Comparison of ENCODE assay signal across 8 cellular contexts in genomic region chr10:13526952-13527863, GRCh38. TPM values are rescaled to one million over a fixed set of nuclear protein-coding genes. Genes with fewer than 3 reads are reported as not detected.
DNase-seq lines count a peak whose midpoint lies in the region; ATAC-seq lines count a peak whose summit lies in the region.

No MANE protein-coding gene starts in this region.

- peaks cover 34% of the 10 kb centered on the region for H3K27me3 Mint-ChIP-seq in IgD-negative memory B cell
- peaks cover 66 to 77% (median 70%) of the 10 kb centered on the region in 5 donors for H3K27me3 Mint-ChIP-seq in naive thymus-derived CD4-positive, alpha-beta T cell

- H3K27me3 ChIP-seq in ectodermal cell (ENCODE audit: control insufficient read depth, insufficient read depth, low read length, poor library complexity, severe bottlenecking), result peaks cover 42% of the 10 kb centered on the region
- peaks cover 6 to 17% of the 10 kb centered on the region in 2 donors for H3K27me3 ChIP-seq in naive thymus-derived CD4-positive, alpha-beta T cell (ENCODE audit: control insufficient read depth in 2 of 2, insufficient read depth in 2 of 2, low read length in 2 of 2)

- peaks cover 7% of the 10 kb centered on the region for H3K4me1 ChIP-seq in ectodermal cell (ENCODE audit: control insufficient read depth, insufficient read depth, low read length)
- peaks cover 4% of the 10 kb centered on the region in 2 donors for H3K4me1 ChIP-seq in naive thymus-derived CD4-positive, alpha-beta T cell (ENCODE audit: control insufficient read depth in 2 of 2, insufficient read depth in 2 of 2, low read length in 2 of 2)

- peaks cover 0 to 7% (median 5%) of the 10 kb centered on the region in 3 donors for H3K4me1 Mint-ChIP-seq in IgD-negative memory B cell
- H3K4me1 Mint-ChIP-seq in naive thymus-derived CD4-positive, alpha-beta T cell, result peaks cover 4 to 16% (median 13%) of the 10 kb centered on the region in 7 donors

- no peaks in the 10 kb centered on the region for H3K36me3 ChIP-seq in ectodermal cell (ENCODE audit: control insufficient read depth, insufficient read depth, low read length)
- H3K36me3 ChIP-seq in naive thymus-derived CD4-positive, alpha-beta T cell (ENCODE audit: control insufficient read depth in 2 of 3, insufficient read depth in 3 of 3, low read length in 3 of 3), result no peaks in the 10 kb centered on the region

- peak overlapping the region; percentile 75 to 88 (median 80) for H3K4me3 Mint-ChIP-seq in IgD-negative memory B cell
- peak overlapping the region in 9 of 10 donors; percentile 59 to 85 (median 78) for H3K4me3 Mint-ChIP-seq in naive thymus-derived CD4-positive, alpha-beta T cell

- H3K27ac Mint-ChIP-seq in IgD-negative memory B cell, result no peak overlapping the region
- H3K27ac Mint-ChIP-seq in naive thymus-derived CD4-positive, alpha-beta T cell, result no peak overlapping the region

- WGBS in ectodermal cell, 2 experiments, result 45 to 46% methylated on average over 7 to 10 of the region's 10 CpGs

- no peaks in the 10 kb centered on the region for H3K9me3 Mint-ChIP-seq in IgD-negative memory B cell
- peaks cover 0 to 8% (median 0%) of the 10 kb centered on the region in 11 donors for H3K9me3 Mint-ChIP-seq in naive thymus-derived CD4-positive, alpha-beta T cell

- no peak overlapping the region for H3K27ac ChIP-seq in ectodermal cell (ENCODE audit: insufficient read depth, low read depth, low read length, poor library complexity, severe bottlenecking)
- no peak overlapping the region for H3K27ac ChIP-seq in naive thymus-derived CD4-positive, alpha-beta T cell (ENCODE audit: low read depth, low read length)

- H3K36me3 Mint-ChIP-seq in IgD-negative memory B cell, result no peaks in the 10 kb centered on the region
- no peaks in the 10 kb centered on the region for H3K36me3 Mint-ChIP-seq in naive thymus-derived CD4-positive, alpha-beta T cell

- H3K9me3 ChIP-seq in ectodermal cell (ENCODE audit: control insufficient read depth, low read length), result no peaks in the 10 kb centered on the region
- no peaks in the 10 kb centered on the region for H3K9me3 ChIP-seq in naive thymus-derived CD4-positive, alpha-beta T cell (ENCODE audit: control insufficient read depth in 2 of 3, low read length in 3 of 3)

- CTCF ChIA-PET in naive thymus-derived CD4-positive, alpha-beta T cell (lab: Charles Lee), result no interaction called here

- DNase-seq in AG08396 (ENCODE audit: low spot score) (peak; percentile 82), NCI-H146 (lab: John Stamatoyannopoulos, UW) (no peak), NCI-H748 (lab: John Stamatoyannopoulos, UW; ENCODE audit: unreplicated experiment) (no peak)
- no peak for DNase-seq in naive thymus-derived CD4-positive, alpha-beta T cell

- POLR2A ChIA-PET in naive thymus-derived CD4-positive, alpha-beta T cell (lab: Charles Lee), result no interaction called here

- peak overlapping the region; percentile 53 for H3K4me3 ChIP-seq in ectodermal cell (ENCODE audit: insufficient read depth, low read depth, low read length)
- no peak overlapping the region for H3K4me3 ChIP-seq in naive thymus-derived CD4-positive, alpha-beta T cell (ENCODE audit: low read length)

- intact Hi-C loops in naive thymus-derived CD4-positive, alpha-beta T cell (cut with micrococcal nuclease), result no loop called here

- no peak for ATAC-seq in naive thymus-derived CD4-positive, alpha-beta T cell
- ATAC-seq in esophagus mucosa, result no peak
- no peak for ATAC-seq in activated CD4-positive, CD25-positive, alpha-beta regulatory T cell treated with anti-CD3 and anti-CD28 coated beads, Interleukin-2, amount 50 U/mL, for 24 hours

RNA-seq across cellular contexts. Expression of gene BEND7, which starts 1.6 kb away (rescaled TPM):
- not detected for polyA plus RNA-seq in IgD-negative memory B cell
- 7.0 TPM for polyA plus RNA-seq in ectodermal cell (2013, experiment 1 of 4)
- polyA plus RNA-seq in ectodermal cell (2013, experiment 2 of 4), result 7.2 TPM
- polyA plus RNA-seq in ectodermal cell (2013, experiment 3 of 4), result 7.3 TPM
- polyA plus RNA-seq in ectodermal cell (2013, experiment 4 of 4), result 11.0 TPM
- total RNA-seq in naive thymus-derived CD4-positive, alpha-beta T cell, result under 1 TPM in 1 of 5 experiments, not detected in 4; 0.17 TPM
- not detected for polyA plus RNA-seq in naive thymus-derived CD4-positive, alpha-beta T cell
- total RNA-seq in esophagus mucosa, result 0.56 TPM

RNA-seq across cellular contexts. Expression of gene PRPF18, which starts 59.6 kb away (rescaled TPM):
- 30.5 TPM for polyA plus RNA-seq in IgD-negative memory B cell
- 18.1 TPM for polyA plus RNA-seq in ectodermal cell (2013, experiment 1 of 4)
- polyA plus RNA-seq in ectodermal cell (2013, experiment 2 of 4), result 20.2 TPM
- polyA plus RNA-seq in ectodermal cell (2013, experiment 3 of 4), result 14.1 TPM
- 14.3 TPM for polyA plus RNA-seq in ectodermal cell (2013, experiment 4 of 4)
- 10 to 100 TPM; 20.2 to 30.0 (median 27.0) TPM for total RNA-seq in naive thymus-derived CD4-positive, alpha-beta T cell
- polyA plus RNA-seq in naive thymus-derived CD4-positive, alpha-beta T cell, result 10 to 100 TPM; 41.0 to 42.8 TPM
- total RNA-seq in esophagus mucosa, result 12.3 TPM
